1 cellular context compared by ENCODE assay signal in genomic region chr14:38838049-38838978, GRCh38.
TF ChIP-seq lines count a peak whose summit lies in the region.

No MANE protein-coding gene starts in this region.

TF ChIP-seq in H1, 55 proteins besides CTCF, POLR2A, EP300 and RAD21:
- TF ChIP-seq YY1 (IDR thresholded peaks at IDR 0.05; ENCODE audit: low read depth, low read length) (no peak), SP4 (IDR thresholded peaks at IDR 0.05; ENCODE audit: low read length) (no peak)
- TF ChIP-seq, protein P1, sequence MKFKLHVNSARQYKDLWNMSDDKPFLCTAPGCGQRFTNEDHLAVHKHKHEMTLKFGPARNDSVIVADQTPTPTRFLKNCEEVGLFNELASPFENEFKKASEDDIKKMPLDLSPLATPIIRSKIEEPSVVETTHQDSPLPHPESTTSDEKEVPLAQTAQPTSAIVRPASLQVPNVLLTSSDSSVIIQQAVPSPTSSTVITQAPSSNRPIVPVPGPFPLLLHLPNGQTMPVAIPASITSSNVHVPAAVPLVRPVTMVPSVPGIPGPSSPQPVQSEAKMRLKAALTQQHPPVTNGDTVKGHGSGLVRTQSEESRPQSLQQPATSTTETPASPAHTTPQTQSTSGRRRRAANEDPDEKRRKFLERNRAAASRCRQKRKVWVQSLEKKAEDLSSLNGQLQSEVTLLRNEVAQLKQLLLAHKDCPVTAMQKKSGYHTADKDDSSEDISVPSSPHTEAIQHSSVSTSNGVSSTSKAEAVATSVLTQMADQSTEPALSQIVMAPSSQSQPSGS (IDR thresholded peaks at IDR 0.05; ENCODE audit: low read length) = no peak
